8 cellular contexts compared by ENCODE assay signal in genomic region chr13:20721454-20722357, GRCh38. TPM values are rescaled to one million over a fixed set of nuclear protein-coding genes. Genes with fewer than 3 reads are reported as not detected.
DNase-seq lines count a peak whose midpoint lies in the region; ATAC-seq and TF ChIP-seq lines count a peak whose summit lies in the region.

No MANE protein-coding gene starts in this region.

- no peak overlapping the region; a peak in 1 of 7 replicates for H3K27ac Mint-ChIP-seq in H9

- intact Hi-C loops in right cardiac atrium (cut with DNase I) (no loop called here), lower leg skin (cut with DNase I; ENCODE audit: low total_unique reads) (no loop called here)

- H2AFZ ChIP-seq in H9 (ENCODE audit: low read length): no peak overlapping the region

- peak overlapping the region; percentile 2 for H3K18ac ChIP-seq in H9 (ENCODE audit: insufficient read length, low read depth, low read length)

- no peak overlapping the region for H3T11ph ChIP-seq in H9 (ENCODE audit: low read length)

- peak overlapping the region; percentile 58 to 73 for H3K4me3 Mint-ChIP-seq in H9

- H3K4me1 ChIP-seq in H9 (ENCODE audit: insufficient read depth, low read length) (no peaks in the 10 kb centered on the region), right cardiac atrium (ENCODE audit: control insufficient read depth, insufficient read depth, low read length) (no peaks in the 10 kb centered on the region)

- H3K9me3 ChIP-seq in H9 (ENCODE audit: control insufficient read depth, low read depth, low read length) (no peaks in the 10 kb centered on the region), right cardiac atrium (ENCODE audit: control insufficient read depth, low read length) (no peaks in the 10 kb centered on the region)

- no peak overlapping the region for H3K4ac ChIP-seq in H9 (ENCODE audit: low read depth, low read length)

- H3K79me2 ChIP-seq in H9 (ENCODE audit: insufficient read depth, low read length): no peaks in the 10 kb centered on the region

- peaks cover 27% of the 10 kb centered on the region for H3K27me3 Mint-ChIP-seq in H9 (ENCODE audit: low read depth)

- no peak overlapping the region for H2AK5ac ChIP-seq in H9 (ENCODE audit: insufficient read length, low read length)

- peak overlapping the region; percentile 33 for H3K4me3 ChIP-seq in right cardiac atrium (ENCODE audit: low read length)
- H3K4me3 ChIP-seq in skeletal muscle cell (ENCODE audit: low read depth, low read length): peak overlapping the region; percentile 36
- H3K4me3 ChIP-seq in lower leg skin (ENCODE audit: low read depth, poor library complexity, severe bottlenecking): no peak overlapping the region

- no peak overlapping the region for H4K5ac ChIP-seq in H9 (ENCODE audit: insufficient read length, low read depth, low read length)

- H2BK20ac ChIP-seq in H9 (ENCODE audit: low read depth, low read length, poor library complexity, severe bottlenecking): no peak overlapping the region

- no peaks in the 10 kb centered on the region for H3K9me3 Mint-ChIP-seq in H9

- no peaks in the 10 kb centered on the region for H3K79me1 ChIP-seq in H9 (ENCODE audit: insufficient read depth, low read depth, low read length, poor library complexity, severe bottlenecking)

- H3K23me2 ChIP-seq in H9 (ENCODE audit: insufficient read length, low read depth, low read length, poor library complexity, severe bottlenecking): no peaks in the 10 kb centered on the region

- H3K56ac ChIP-seq in H9 (ENCODE audit: insufficient read length, low read depth, low read length): no peak overlapping the region

- TF ChIP-seq CTCF in 22Rv1 (IDR thresholded peaks at IDR 0.05) (peak; percentile 23), H9 (conservative IDR thresholded peaks at IDR 0.05) (no peak), lower leg skin (IDR thresholded peaks at IDR 0.05) (no peak)

- no peak overlapping the region for H2BK12ac ChIP-seq in H9 (ENCODE audit: insufficient read length, low read depth, low read length)

- peak; percentile 68 for DNase-seq in H9
- peak; percentile 72 to 81 (median 79) for DNase-seq in right cardiac atrium
- DNase-seq in skeletal muscle cell (ENCODE audit: low read depth): peak; percentile 27
- no peak for DNase-seq in SKM-1 (lab: John Stamatoyannopoulos, UW; ENCODE audit: unreplicated experiment)
- DNase-seq in lower leg skin (ENCODE audit: low spot score in 2 of 2): no peak

- H3K4me2 ChIP-seq in H9 (ENCODE audit: insufficient read depth, insufficient read length, low read length): peak overlapping the region; percentile 37

- H3K23ac ChIP-seq in H9 (ENCODE audit: insufficient read length, low read depth, low read length): no peak overlapping the region

- H2BK120ac ChIP-seq in H9 (ENCODE audit: low read depth, low read length, poor library complexity, severe bottlenecking): no peak overlapping the region

- ATAC-seq in right cardiac atrium (peak; percentile 71 to 74), GM21515 (IDR thresholded peaks at IDR 0.05; ENCODE audit: unreplicated experiment) (no peak)

- H3K4me1 Mint-ChIP-seq in H9: peaks cover 8 to 9% of the 10 kb centered on the region in 2 experiments

- peak overlapping the region; percentile 58; the same call in 1 of the 2 replicates for H3K14ac ChIP-seq in H9 (ENCODE audit: insufficient read depth, low read length)

- H4K8ac ChIP-seq in H9 (replicated peaks; ENCODE audit: insufficient read length, low read depth, low read length): no peak overlapping the region

- H3K36me3 Mint-ChIP-seq in H9 (ENCODE audit: insufficient read depth in 1 of 3, low read depth in 3 of 3): no peaks in the 10 kb centered on the region

- no peak overlapping the region for H3K9ac ChIP-seq in H9 (ENCODE audit: extremely low read depth, insufficient read length, low read length)

- H3K27me3 ChIP-seq in H9 (ENCODE audit: insufficient read depth, low read length) (no peaks in the 10 kb centered on the region), right cardiac atrium (ENCODE audit: control insufficient read depth, insufficient read depth) (no peaks in the 10 kb centered on the region)

- no peaks in the 10 kb centered on the region for H4K20me1 ChIP-seq in H9 (ENCODE audit: control insufficient read depth, insufficient read depth, insufficient read length)

- TF ChIP-seq POLR2A in lower leg skin (IDR thresholded peaks at IDR 0.05): no peak

- H2BK15ac ChIP-seq in H9 (ENCODE audit: low read depth, low read length): no peak overlapping the region

- H4K91ac ChIP-seq in H9 (ENCODE audit: insufficient read length, low read depth, low read length): no peak overlapping the region

- H3K27ac ChIP-seq in 22Rv1 (no peak overlapping the region), H9 (ENCODE audit: insufficient read length, low read depth, low read length) (no peak overlapping the region), angular gyrus (ENCODE audit: low read depth, low read length) (peak overlapping the region; percentile 41), right cardiac atrium (ENCODE audit: low read length) (no peak overlapping the region)

- no peak overlapping the region for H2BK5ac ChIP-seq in H9 (ENCODE audit: insufficient read length, low read length)

- no CpG with 5 or more reads among the region's 81 CpGs for WGBS in H9 (ENCODE audit: extremely low coverage, insufficient read length, low lambda C conversion rate)
- 15% methylated on average over 81 of the region's 81 CpGs for WGBS in right cardiac atrium
- whole genome bisulfite sequencing in lower leg skin, 2 donors: 16 to 29% methylated on average over 62 to 76 of the region's 81 CpGs

RNA-seq across cellular contexts. Expression of gene IL17D, which starts 18.2 kb away (rescaled TPM):
- total RNA-seq in H9 (2021) (1.2 and 1.6 TPM in 2 replicates), right cardiac atrium (1 to 10 TPM; 1.9 to 3.0 (median 2.5) TPM), lower leg skin (1 to 10 TPM in 3 of 4 donors, under 1 TPM in 1; 0.76 to 3.5 (median 1.9) TPM)
- polyA plus RNA-seq in right cardiac atrium: 2.3 TPM

RNA-seq across cellular contexts. Expression of gene EEF1AKMT1, which starts 52.1 kb away (rescaled TPM):
- total RNA-seq in H9 (2021): 5.1 and 6.1 TPM in 2 replicates
- total RNA-seq in right cardiac atrium: 10 to 100 TPM; 12.4 to 14.8 (median 13.4) TPM
- polyA plus RNA-seq in right cardiac atrium: 13.0 TPM
- 10 to 100 TPM in 1 of 4 donors, 1 to 10 TPM in 3; 2.6 to 10.8 (median 5.8) TPM for total RNA-seq in lower leg skin

Comparison
In these comparisons a context has a peak if more than half of its experiments do, and no peak if none do; other contexts are left out.
1. DNase-seq: peak in H9 (single experiment), right cardiac atrium (3 of 3) and skeletal muscle cell (single experiment); none in SKM-1 (single experiment) and lower leg skin (0 of 2).